13 cellular contexts compared by ENCODE assay signal in genomic region chr2:9690252-9690651, GRCh38. TPM values are rescaled to one million over a fixed set of nuclear protein-coding genes. Genes with fewer than 3 reads are reported as not detected.
DNase-seq lines count a peak whose midpoint lies in the region; ATAC-seq, FAIRE-seq and TF ChIP-seq lines count a peak whose summit lies in the region.
"Had no signal": no experiment of that assay in that cellular context is flagged by ENCODE, and none has a peak within 500 bp of the region (broad histone marks: within the 10 kb centered on the region; RNA-seq: fewer than 3 reads in every experiment).

No MANE protein-coding gene starts in this region.

- no peaks in the 10 kb centered on the region for H3K9me3 ChIP-seq in right atrium auricular region
- no peaks in the 10 kb centered on the region for H3K9me3 ChIP-seq in K562 (replicated peaks; ENCODE audit: control insufficient read depth, insufficient read depth, low read depth, low read length)

- H3K27ac ChIP-seq in right atrium auricular region (no peak overlapping the region), K562 (ENCODE audit: extremely low read depth, low read depth, low read length) (no peak overlapping the region)

- in situ Hi-C loops in K562 (cut with MboI): no loop called here

- POLR2A ChIA-PET in K562 (lab: Yijun Ruan, JAX): interaction anchor here (0.5 to 0.6 kb wide), 2 partner anchors 15 to 33 kb away, joined by 3 read pairs; no protein-coding TSS in a partner anchor

- no peaks in the 10 kb centered on the region for H3K9me1 ChIP-seq in K562 (ENCODE audit: control insufficient read depth, insufficient read depth, low read length)

- no peaks in the 10 kb centered on the region for H3K9me3 Mint-ChIP-seq in immature natural killer cell
- no peaks in the 10 kb centered on the region for H3K9me3 Mint-ChIP-seq in stimulated activated naive CD8-positive, alpha-beta T cell treated with anti-CD3 and anti-CD28 coated beads, Interleukin-15, amount 100 ng/mL, for 72 hours

- H3K27me3 Mint-ChIP-seq in immature natural killer cell (ENCODE audit: low read depth in 3 of 3): peaks cover 0 to 3% (median 1%) of the 10 kb centered on the region in 3 donors
- H3K27me3 Mint-ChIP-seq in stimulated activated naive CD8-positive, alpha-beta T cell treated with anti-CD3 and anti-CD28 coated beads, Interleukin-15, amount 100 ng/mL, for 72 hours: no peaks in the 10 kb centered on the region

- no peak overlapping the region for H3K4me3 Mint-ChIP-seq in immature natural killer cell
- H3K4me3 Mint-ChIP-seq in stimulated activated naive CD8-positive, alpha-beta T cell treated with anti-CD3 and anti-CD28 coated beads, Interleukin-15, amount 100 ng/mL, for 72 hours: no peak overlapping the region

- no peaks in the 10 kb centered on the region for H3K79me2 ChIP-seq in K562 (ENCODE audit: control insufficient read depth, insufficient read depth, low read length)

- DNase-seq in Right ventricle myocardium superior (peak; percentile 62), right atrium auricular region (ENCODE audit: low spot score) (no peak), K562 (ENCODE audit: extremely low read depth in 1 of 4, low spot score in 3 of 4) (no peak), immature natural killer cell (no peak), superior temporal gyrus (ENCODE audit: extremely low spot score) (no peak)
- no peak for DNase-seq in stimulated activated naive CD8-positive, alpha-beta T cell treated with anti-CD3 and anti-CD28 coated beads, Interleukin-15, amount 100 ng/mL, for 72 hours
- DNase-seq: ACHN; EL; hippocampal formation; NCI-H1417; NK-92 treated with Interleukin-12 subunit alpha and Interleukin-12 subunit beta, amount 100 ng/mL, for 24 hours had no signal

- TF ChIP-seq RAD21 in K562 (CRISPR knock-in tag; conservative IDR thresholded peaks at IDR 0.05 in 1 of 2, IDR thresholded peaks at IDR 0.05 in 1 of 2): no peak

- no peak overlapping the region for H3K4me2 ChIP-seq in K562 (ENCODE audit: insufficient read depth, low read length)

- intact Hi-C loops in Right ventricle myocardium superior (cut with DNase I) (no loop called here), K562 (cut with micrococcal nuclease) (no loop called here)

- no peaks in the 10 kb centered on the region for H3K36me3 ChIP-seq in right atrium auricular region
- no peaks in the 10 kb centered on the region for H3K36me3 ChIP-seq in K562 (ENCODE audit: control insufficient read depth, insufficient read depth, low read length)

- FAIRE-seq in K562 (lab: Jason Lieb, UNC): no peak

- H3K4me3 ChIP-seq in right atrium auricular region (no peak overlapping the region), K562 (no peak overlapping the region)

- CTCF ChIA-PET in K562 (lab: Yijun Ruan, JAX; ENCODE audit: low intra/inter-chr PET ratio): no interaction called here

- peak overlapping the region in 4 of 6 donors; percentile 30 to 72 (median 56) for H3K27ac Mint-ChIP-seq in immature natural killer cell
- peak overlapping the region in 1 of 2 donors; percentile 1 for H3K27ac Mint-ChIP-seq in stimulated activated naive CD8-positive, alpha-beta T cell treated with anti-CD3 and anti-CD28 coated beads, Interleukin-15, amount 100 ng/mL, for 72 hours

- H3K4me1 Mint-ChIP-seq in immature natural killer cell: peaks cover 16 to 17% of the 10 kb centered on the region in 2 donors
- peaks cover 19% of the 10 kb centered on the region for H3K4me1 Mint-ChIP-seq in stimulated activated naive CD8-positive, alpha-beta T cell treated with anti-CD3 and anti-CD28 coated beads, Interleukin-15, amount 100 ng/mL, for 72 hours

- no peak for TF ChIP-seq EP300 in K562 (IDR thresholded peaks at IDR 0.05; ENCODE audit: low read length)

- peak; percentile 55 for ATAC-seq in Right ventricle myocardium superior (ENCODE audit: poor library complexity)
- no peak for ATAC-seq in K562
- no peak for ATAC-seq in GM19328 (IDR thresholded peaks at IDR 0.05; ENCODE audit: unreplicated experiment)
- ATAC-seq in GM21717 (IDR thresholded peaks at IDR 0.05; ENCODE audit: unreplicated experiment): no peak
- no peak for ATAC-seq in stimulated activated naive CD8-positive, alpha-beta T cell treated with anti-CD3 and anti-CD28 coated beads, Interleukin-15, amount 100 ng/mL, for 72 hours

- H3K27me3 ChIP-seq in right atrium auricular region (no peaks in the 10 kb centered on the region), K562 (ENCODE audit: control insufficient read depth in 2 of 2, insufficient read depth in 2 of 2, low read length in 2 of 2) (no peaks in the 10 kb centered on the region)

- TF ChIP-seq CTCF in right atrium auricular region (IDR thresholded peaks at IDR 0.05): no peak
- no peak for TF ChIP-seq CTCF in K562 (IDR thresholded peaks at IDR 0.05 in 2 of 3, conservative IDR thresholded peaks at IDR 0.05 in 1 of 3; ENCODE audit: insufficient read depth in 2 of 3, low read depth in 1 of 3, low read length in 3 of 3)

- WGBS in K562 (ENCODE audit: insufficient coverage, low coverage, missing lambda C conversion rate): 77% methylated on average over 7 of the region's 7 CpGs

- peak overlapping the region; percentile 59 for H2AFZ ChIP-seq in K562 (ENCODE audit: low read depth, low read length)

- H3K9ac ChIP-seq in K562 (ENCODE audit: insufficient read depth in 1 of 2, low read depth in 2 of 2, low read length in 2 of 2): peak overlapping the region in 1 of 2 experiments; percentile 68; a peak in 1 of 4 replicates

- BruUV-seq in K562 (replicated peaks; lab: Mats Ljungman, UMichigan): no TSS peak

- H3K36me3 Mint-ChIP-seq in immature natural killer cell: no peaks in the 10 kb centered on the region

- TF ChIP-seq POLR2A in K562 (conservative IDR thresholded peaks at IDR 0.05): no peak

- H4K20me1 ChIP-seq in K562 (replicated peaks; ENCODE audit: control insufficient read depth, insufficient read depth, low read length): no peaks in the 10 kb centered on the region

- H3K4me1 ChIP-seq in right atrium auricular region (peaks cover 0 to 17% of the 10 kb centered on the region in 2 donors), K562 (replicated peaks in 1 of 2; ENCODE audit: control insufficient read depth in 2 of 2, insufficient read depth in 2 of 2, low read length in 2 of 2) (peaks cover 22% of the 10 kb centered on the region in 2 experiments; a peak in 4 of 5 replicates)

TF ChIP-seq in K562, 482 proteins besides CTCF, POLR2A, EP300 and RAD21:
- TF ChIP-seq ELF2 (CRISPR knock-in tag; IDR thresholded peaks at IDR 0.05): no peak
- TF ChIP-seq JUN (IDR thresholded peaks at IDR 0.05; ENCODE audit: borderline replicate concordance, low read depth, low read length): no peak
- TF ChIP-seq JUN (CRISPR knock-in tag; IDR thresholded peaks at IDR 0.05; ENCODE audit: borderline replicate concordance): no peak
- TF ChIP-seq ZBTB26 (CRISPR knock-in tag; IDR thresholded peaks at IDR 0.05): no peak
- TF ChIP-seq MED1 (CRISPR knock-in tag; IDR thresholded peaks at IDR 0.05; ENCODE audit: borderline replicate concordance): no peak
- no peak for TF ChIP-seq ZNF143 (CRISPR knock-in tag; IDR thresholded peaks at IDR 0.05)
- TF ChIP-seq MEIS2 (IDR thresholded peaks at IDR 0.05; ENCODE audit: partially characterized antibody): no peak
- TF ChIP-seq, protein P1, sequence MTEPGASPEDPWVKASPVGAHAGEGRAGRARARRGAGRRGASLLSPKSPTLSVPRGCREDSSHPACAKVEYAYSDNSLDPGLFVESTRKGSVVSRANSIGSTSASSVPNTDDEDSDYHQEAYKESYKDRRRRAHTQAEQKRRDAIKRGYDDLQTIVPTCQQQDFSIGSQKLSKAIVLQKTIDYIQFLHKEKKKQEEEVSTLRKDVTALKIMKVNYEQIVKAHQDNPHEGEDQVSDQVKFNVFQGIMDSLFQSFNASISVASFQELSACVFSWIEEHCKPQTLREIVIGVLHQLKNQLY (CRISPR knock-in tag; conservative IDR thresholded peaks at IDR 0.05): no peak
- TF ChIP-seq ZNF224 (CRISPR knock-in tag; IDR thresholded peaks at IDR 0.05): no peak
- no peak for TF ChIP-seq POLR2B (IDR thresholded peaks at IDR 0.05; ENCODE audit: low read depth, partially characterized antibody)
- TF ChIP-seq RBM15 (IDR thresholded peaks at IDR 0.05; ENCODE audit: insufficient read depth, low read length): no peak
- no peak for TF ChIP-seq MTA3 (IDR thresholded peaks at IDR 0.05; ENCODE audit: borderline replicate concordance)
- TF ChIP-seq MEF2A (IDR thresholded peaks at IDR 0.05; ENCODE audit: control insufficient read depth, low read depth, low read length): no peak

RNA-seq across cellular contexts. Expression of gene YWHAQ, which starts 59.5 kb away (rescaled TPM):
- total RNA-seq in Right ventricle myocardium superior (102 TPM), right atrium auricular region (100 to 1,000 TPM; 139 to 204 TPM), K562 (2014; rRNA removed) (97.7 and 108 TPM in 2 replicates), K562 (2014; rRNA removed; fragmentation: Illumina TruSeq; extraction: Trizol) (276 and 301 TPM in 2 replicates), K562 (2015; rRNA removed; fragmentation: Illumina TruSeq; extraction: Trizol) (191 and 203 TPM in 2 replicates), K562 (2021) (263 and 267 TPM in 2 replicates)
- 25.2 and 50.9 TPM in 2 replicates for total RNA-seq in K562 (2011; cell fraction: chromatin; rRNA removed; ENCODE audit: low replicate concordance)
- 29.5 and 31.5 TPM in 2 replicates for total RNA-seq in K562 (2011; cell fraction: nucleolus; rRNA removed)
- total RNA-seq in K562 (2011; cell fraction: nucleoplasm; rRNA removed): 48.2 and 73.2 TPM in 2 replicates
- polyA plus RNA-seq in K562 (2011; rRNA removed) (245 and 359 TPM in 2 replicates), K562 (2014; fragmentation: Illumina TruSeq; extraction: Trizol) (218 and 243 TPM in 2 replicates), K562 (2014; fragmentation: Nextera tagmentation; extraction: Ambion mirVana) (10 to 100 TPM; 63.1 to 79.2 TPM), K562 (2014; rRNA removed) (151 and 178 TPM in 2 replicates), immature natural killer cell (100 to 1,000 TPM; 406 to 761 (median 479) TPM)
- polyA plus RNA-seq in K562 (2011; cell fraction: cytosol; rRNA removed): 102 and 143 TPM in 2 replicates
- polyA plus RNA-seq in K562 (2011; cell fraction: nucleus; rRNA removed): 48.6 and 76.4 TPM in 2 replicates
- 186 and 231 TPM in 2 replicates for polyA plus RNA-seq in K562 (2012)
- 327 and 372 TPM in 2 replicates for polyA minus RNA-seq in K562 (2011; rRNA and poly(A)+ RNA removed)
- polyA minus RNA-seq in K562 (2011; cell fraction: cytosol; rRNA and poly(A)+ RNA removed): 162 and 201 TPM in 2 replicates
- polyA minus RNA-seq in K562 (2011; cell fraction: nucleus; rRNA and poly(A)+ RNA removed): 20.7 and 42.0 TPM in 2 replicates
